Comparison of ENCODE assay signal across 8 cellular contexts in the genomic region with DNA sequence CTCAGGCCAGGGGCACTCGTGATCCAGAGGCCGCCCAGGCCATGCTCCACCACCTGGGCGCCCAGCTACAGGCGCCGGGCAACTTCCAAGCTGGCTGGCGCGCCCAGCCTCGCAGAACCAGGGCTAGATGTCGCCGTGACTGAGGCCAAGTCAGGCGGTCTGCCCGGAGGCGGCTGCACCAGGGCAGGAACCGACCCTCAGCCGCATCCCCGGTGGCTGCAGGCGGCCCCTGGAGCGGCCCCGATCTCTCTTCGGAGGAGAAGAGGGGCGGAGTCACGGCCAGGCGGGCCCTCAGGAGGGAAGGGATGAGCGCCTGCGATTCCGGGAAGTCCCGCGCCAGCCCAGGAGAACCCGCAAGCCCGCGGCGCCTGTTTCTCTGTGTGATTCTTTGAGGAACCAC.
DNase-seq lines count a peak whose midpoint lies in the region; ATAC-seq and TF ChIP-seq lines count a peak whose summit lies in the region.
"Not testable (repeated sequence)": the region's sequence is repeated elsewhere in the genome, so short reads cannot be mapped to it uniquely, and the experiment has no call there.

No MANE protein-coding gene starts in this region.

- POLR2A ChIA-PET in WTC11 (lab: Charles Lee): interaction anchor here (1.5 kb wide), 1 partner anchor 63 kb away, joined by 6 read pairs; a partner anchor contains a TSS

- TF ChIP-seq RAD21 in liver (IDR thresholded peaks at IDR 0.05): not testable (repeated sequence)

- H3K27me3 ChIP-seq in BE2C; ectodermal cell (ENCODE audit: control insufficient read depth, insufficient read depth, low read length, poor library complexity, severe bottlenecking); liver (ENCODE audit: control insufficient read depth in 4 of 4, insufficient read depth in 4 of 4, low read length in 3 of 4); thoracic aorta (replicated peaks; ENCODE audit: insufficient read depth): not testable (repeated sequence)
- peaks cover 14% of the 10 kb centered on the region for H3K27me3 ChIP-seq in HUES6 (ENCODE audit: control insufficient read depth, insufficient read depth, low read length)
- H3K27me3 ChIP-seq in heart right ventricle: peaks cover 0 to 33% (median 8%) of the 10 kb centered on the region in 7 donors

- H3K4me1 Mint-ChIP-seq in WTC11: not testable (repeated sequence)

- intact Hi-C loops in heart right ventricle (cut with DNase I); posterior cingulate gyrus (cut with DNase I): not testable (repeated sequence)

- H3K27me3 Mint-ChIP-seq in WTC11 (ENCODE audit: low read depth): peaks cover 43% of the 10 kb centered on the region

- DNase-seq in BE2C: peak; percentile 41
- DNase-seq in WTC11 (ENCODE audit: low spot score): peak; percentile 79
- peak in 1 of 2 donors; percentile 39 for DNase-seq in heart right ventricle
- DNase-seq in posterior cingulate gyrus: peak; percentile 50 to 96 (median 68)
- not testable (repeated sequence) for DNase-seq in thoracic aorta (ENCODE audit: low spot score)

- not testable (repeated sequence) for H3K9me3 ChIP-seq in BE2C; HUES6 (ENCODE audit: control insufficient read depth, insufficient read depth, low read depth, low read length); ectodermal cell (ENCODE audit: control insufficient read depth, low read length); heart right ventricle; liver (ENCODE audit: control insufficient read depth in 4 of 4, low read length in 3 of 4); thoracic aorta

- TF ChIP-seq CTCF in BE2C (IDR thresholded peaks at IDR 0.05; ENCODE audit: low read depth, low read length); WTC11 (IDR thresholded peaks at IDR 0.05); heart right ventricle (IDR thresholded peaks at IDR 0.05); liver (IDR thresholded peaks at IDR 0.05; ENCODE audit: low read depth, low read length, missing input control); thoracic aorta (IDR thresholded peaks at IDR 0.05): not testable (repeated sequence)

- ATAC-seq in WTC11: peak; percentile 46
- not testable (repeated sequence) for ATAC-seq in heart right ventricle; thoracic aorta (ENCODE audit: insufficient number of reproducible peaks, low FRiP score, low read depth)

- H3K27ac ChIP-seq in HUES6 (ENCODE audit: low read depth, low read length); ectodermal cell (ENCODE audit: insufficient read depth, low read depth, low read length, poor library complexity, severe bottlenecking); heart right ventricle; liver (ENCODE audit: low read depth in 1 of 2, low read length in 2 of 2); thoracic aorta: not testable (repeated sequence)

- H3K9me3 Mint-ChIP-seq in WTC11: not testable (repeated sequence)

- WGBS in ectodermal cell, 2 experiments: 1% methylated on average over 30 of the region's 32 CpGs
- 0% methylated on average over 29 to 31 of the region's 32 CpGs for WGBS in heart right ventricle, 2 donors
- 2% methylated on average over 32 of the region's 32 CpGs for WGBS in liver

- peak overlapping the region; percentile 61 for H3K4me3 Mint-ChIP-seq in WTC11

- CTCF ChIA-PET in WTC11 (lab: Charles Lee): interaction anchor here (1.6 kb wide), 1 partner anchor 95 kb away, joined by 7 read pairs; no protein-coding TSS in a partner anchor

- not testable (repeated sequence) for H3K9ac ChIP-seq in HUES6 (ENCODE audit: low read length); liver (ENCODE audit: low read depth in 1 of 2, low read length in 2 of 2)

- not testable (repeated sequence) for H3K4me1 ChIP-seq in BE2C; HUES6 (ENCODE audit: control insufficient read depth, insufficient read depth, low read length); ectodermal cell (ENCODE audit: control insufficient read depth, insufficient read depth, low read length); heart right ventricle; liver (ENCODE audit: control insufficient read depth in 4 of 4, insufficient read depth in 4 of 4, low read length in 3 of 4); thoracic aorta (ENCODE audit: control insufficient read depth in 1 of 2, low read depth in 2 of 2)

- H3K4me3 ChIP-seq in BE2C (ENCODE audit: low read depth, low read length) (peak overlapping the region; percentile 30), HUES6 (ENCODE audit: low read depth, low read length) (peak overlapping the region; percentile 61), ectodermal cell (ENCODE audit: insufficient read depth, low read depth, low read length) (peak overlapping the region; percentile 45), heart right ventricle (peak overlapping the region; percentile 21 to 58 (median 47)), liver (ENCODE audit: low read depth in 1 of 3, low read length in 3 of 3) (peak overlapping the region; percentile 26 to 56 (median 34)), thoracic aorta (peak overlapping the region; percentile 73)

- H3K27ac Mint-ChIP-seq in WTC11: not testable (repeated sequence)

- H3K36me3 Mint-ChIP-seq in WTC11: not testable (repeated sequence)

- not testable (repeated sequence) for H3K36me3 ChIP-seq in BE2C; HUES6 (ENCODE audit: control insufficient read depth, insufficient read depth, low read length); ectodermal cell (ENCODE audit: control insufficient read depth, insufficient read depth, low read length); heart right ventricle; liver (ENCODE audit: control insufficient read depth in 4 of 4, insufficient read depth in 3 of 4, low read depth in 1 of 4, low read length in 3 of 4); thoracic aorta
